2 cellular contexts compared by ENCODE assay signal in the genomic region with DNA sequence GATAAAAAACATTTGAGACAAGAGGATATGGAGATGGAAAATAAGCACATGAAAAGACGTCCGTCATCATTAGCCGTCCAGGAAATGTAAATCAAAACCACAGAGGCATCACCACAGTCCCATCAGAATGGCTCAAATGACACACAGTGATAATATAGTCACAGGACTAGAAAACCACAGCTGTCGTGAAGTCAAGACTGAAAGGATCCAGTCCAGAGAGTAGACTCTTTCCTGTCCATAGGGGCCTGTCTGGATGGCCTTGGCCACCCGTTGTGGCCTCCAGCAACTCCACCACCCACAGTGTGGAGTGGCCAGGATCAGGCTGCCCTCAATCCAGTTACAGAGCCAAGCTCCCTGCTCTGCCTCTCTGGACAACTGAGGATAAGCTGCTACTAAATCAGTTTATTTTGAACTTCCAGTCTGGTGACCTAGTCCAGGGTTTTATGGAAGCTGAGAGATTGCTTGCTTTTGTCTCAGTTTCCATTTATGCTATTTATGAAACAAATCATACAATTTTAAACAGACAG.
TF ChIP-seq lines count a peak whose summit lies in the region.

No MANE protein-coding gene starts in this region.

TF ChIP-seq in SK-N-SH, 30 proteins besides CTCF, POLR2A, EP300 and RAD21 (continued from another document):
- TF ChIP-seq, protein P1, sequence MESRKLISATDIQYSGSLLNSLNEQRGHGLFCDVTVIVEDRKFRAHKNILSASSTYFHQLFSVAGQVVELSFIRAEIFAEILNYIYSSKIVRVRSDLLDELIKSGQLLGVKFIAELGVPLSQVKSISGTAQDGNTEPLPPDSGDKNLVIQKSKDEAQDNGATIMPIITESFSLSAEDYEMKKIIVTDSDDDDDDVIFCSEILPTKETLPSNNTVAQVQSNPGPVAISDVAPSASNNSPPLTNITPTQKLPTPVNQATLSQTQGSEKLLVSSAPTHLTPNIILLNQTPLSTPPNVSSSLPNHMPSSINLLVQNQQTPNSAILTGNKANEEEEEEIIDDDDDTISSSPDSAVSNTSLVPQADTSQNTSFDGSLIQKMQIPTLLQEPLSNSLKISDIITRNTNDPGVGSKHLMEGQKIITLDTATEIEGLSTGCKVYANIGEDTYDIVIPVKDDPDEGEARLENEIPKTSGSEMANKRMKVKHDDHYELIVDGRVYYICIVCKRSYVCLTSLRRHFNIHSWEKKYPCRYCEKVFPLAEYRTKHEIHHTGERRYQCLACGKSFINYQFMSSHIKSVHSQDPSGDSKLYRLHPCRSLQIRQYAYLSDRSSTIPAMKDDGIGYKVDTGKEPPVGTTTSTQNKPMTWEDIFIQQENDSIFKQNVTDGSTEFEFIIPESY (IDR thresholded peaks at IDR 0.05; ENCODE audit: borderline replicate concordance, low read depth), result no peak

TF ChIP-seq in GM23338, 12 proteins besides CTCF, POLR2A, EP300 and RAD21 (continued from another document):
- TF ChIP-seq, protein P2, sequence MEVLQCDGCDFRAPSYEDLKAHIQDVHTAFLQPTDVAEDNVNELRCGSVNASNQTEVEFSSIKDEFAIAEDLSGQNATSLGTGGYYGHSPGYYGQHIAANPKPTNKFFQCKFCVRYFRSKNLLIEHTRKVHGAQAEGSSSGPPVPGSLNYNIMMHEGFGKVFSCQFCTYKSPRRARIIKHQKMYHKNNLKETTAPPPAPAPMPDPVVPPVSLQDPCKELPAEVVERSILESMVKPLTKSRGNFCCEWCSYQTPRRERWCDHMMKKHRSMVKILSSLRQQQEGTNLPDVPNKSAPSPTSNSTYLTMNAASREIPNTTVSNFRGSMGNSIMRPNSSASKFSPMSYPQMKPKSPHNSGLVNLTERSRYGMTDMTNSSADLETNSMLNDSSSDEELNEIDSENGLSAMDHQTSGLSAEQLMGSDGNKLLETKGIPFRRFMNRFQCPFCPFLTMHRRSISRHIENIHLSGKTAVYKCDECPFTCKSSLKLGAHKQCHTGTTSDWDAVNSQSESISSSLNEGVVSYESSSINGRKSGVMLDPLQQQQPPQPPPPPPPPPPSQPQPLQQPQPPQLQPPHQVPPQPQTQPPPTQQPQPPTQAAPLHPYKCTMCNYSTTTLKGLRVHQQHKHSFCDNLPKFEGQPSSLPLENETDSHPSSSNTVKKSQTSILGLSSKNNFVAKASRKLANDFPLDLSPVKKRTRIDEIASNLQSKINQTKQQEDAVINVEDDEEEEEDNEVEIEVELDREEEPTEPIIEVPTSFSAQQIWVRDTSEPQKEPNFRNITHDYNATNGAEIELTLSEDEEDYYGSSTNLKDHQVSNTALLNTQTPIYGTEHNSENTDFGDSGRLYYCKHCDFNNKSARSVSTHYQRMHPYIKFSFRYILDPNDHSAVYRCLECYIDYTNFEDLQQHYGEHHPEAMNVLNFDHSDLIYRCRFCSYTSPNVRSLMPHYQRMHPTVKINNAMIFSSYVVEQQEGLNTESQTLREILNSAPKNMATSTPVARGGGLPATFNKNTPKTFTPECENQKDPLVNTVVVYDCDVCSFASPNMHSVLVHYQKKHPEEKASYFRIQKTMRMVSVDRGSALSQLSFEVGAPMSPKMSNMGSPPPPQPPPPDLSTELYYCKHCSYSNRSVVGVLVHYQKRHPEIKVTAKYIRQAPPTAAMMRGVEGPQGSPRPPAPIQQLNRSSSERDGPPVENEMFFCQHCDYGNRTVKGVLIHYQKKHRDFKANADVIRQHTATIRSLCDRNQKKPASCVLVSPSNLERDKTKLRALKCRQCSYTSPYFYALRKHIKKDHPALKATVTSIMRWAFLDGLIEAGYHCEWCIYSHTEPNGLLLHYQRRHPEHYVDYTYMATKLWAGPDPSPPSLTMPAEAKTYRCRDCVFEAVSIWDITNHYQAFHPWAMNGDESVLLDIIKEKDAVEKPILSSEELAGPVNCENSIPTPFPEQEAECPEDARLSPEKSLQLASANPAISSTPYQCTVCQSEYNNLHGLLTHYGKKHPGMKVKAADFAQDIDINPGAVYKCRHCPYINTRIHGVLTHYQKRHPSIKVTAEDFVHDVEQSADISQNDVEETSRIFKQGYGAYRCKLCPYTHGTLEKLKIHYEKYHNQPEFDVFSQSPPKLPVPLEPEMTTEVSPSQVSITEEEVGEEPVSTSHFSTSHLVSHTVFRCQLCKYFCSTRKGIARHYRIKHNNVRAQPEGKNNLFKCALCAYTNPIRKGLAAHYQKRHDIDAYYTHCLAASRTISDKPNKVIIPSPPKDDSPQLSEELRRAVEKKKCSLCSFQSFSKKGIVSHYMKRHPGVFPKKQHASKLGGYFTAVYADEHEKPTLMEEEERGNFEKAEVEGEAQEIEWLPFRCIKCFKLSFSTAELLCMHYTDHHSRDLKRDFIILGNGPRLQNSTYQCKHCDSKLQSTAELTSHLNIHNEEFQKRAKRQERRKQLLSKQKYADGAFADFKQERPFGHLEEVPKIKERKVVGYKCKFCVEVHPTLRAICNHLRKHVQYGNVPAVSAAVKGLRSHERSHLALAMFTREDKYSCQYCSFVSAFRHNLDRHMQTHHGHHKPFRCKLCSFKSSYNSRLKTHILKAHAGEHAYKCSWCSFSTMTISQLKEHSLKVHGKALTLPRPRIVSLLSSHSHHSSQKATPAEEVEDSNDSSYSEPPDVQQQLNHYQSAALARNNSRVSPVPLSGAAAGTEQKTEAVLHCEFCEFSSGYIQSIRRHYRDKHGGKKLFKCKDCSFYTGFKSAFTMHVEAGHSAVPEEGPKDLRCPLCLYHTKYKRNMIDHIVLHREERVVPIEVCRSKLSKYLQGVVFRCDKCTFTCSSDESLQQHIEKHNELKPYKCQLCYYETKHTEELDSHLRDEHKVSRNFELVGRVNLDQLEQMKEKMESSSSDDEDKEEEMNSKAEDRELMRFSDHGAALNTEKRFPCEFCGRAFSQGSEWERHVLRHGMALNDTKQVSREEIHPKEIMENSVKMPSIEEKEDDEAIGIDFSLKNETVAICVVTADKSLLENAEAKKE (CRISPR knock-in tag; IDR thresholded peaks at IDR 0.05), result no peak
- TF ChIP-seq, protein P3, sequence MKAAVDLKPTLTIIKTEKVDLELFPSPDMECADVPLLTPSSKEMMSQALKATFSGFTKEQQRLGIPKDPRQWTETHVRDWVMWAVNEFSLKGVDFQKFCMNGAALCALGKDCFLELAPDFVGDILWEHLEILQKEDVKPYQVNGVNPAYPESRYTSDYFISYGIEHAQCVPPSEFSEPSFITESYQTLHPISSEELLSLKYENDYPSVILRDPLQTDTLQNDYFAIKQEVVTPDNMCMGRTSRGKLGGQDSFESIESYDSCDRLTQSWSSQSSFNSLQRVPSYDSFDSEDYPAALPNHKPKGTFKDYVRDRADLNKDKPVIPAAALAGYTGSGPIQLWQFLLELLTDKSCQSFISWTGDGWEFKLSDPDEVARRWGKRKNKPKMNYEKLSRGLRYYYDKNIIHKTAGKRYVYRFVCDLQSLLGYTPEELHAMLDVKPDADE (IDR thresholded peaks at IDR 0.05), result no peak
- no peak for TF ChIP-seq EZH2phosphoT487 (IDR thresholded peaks at IDR 0.05; ENCODE audit: unreplicated experiment)
